In the genomic region with DNA sequence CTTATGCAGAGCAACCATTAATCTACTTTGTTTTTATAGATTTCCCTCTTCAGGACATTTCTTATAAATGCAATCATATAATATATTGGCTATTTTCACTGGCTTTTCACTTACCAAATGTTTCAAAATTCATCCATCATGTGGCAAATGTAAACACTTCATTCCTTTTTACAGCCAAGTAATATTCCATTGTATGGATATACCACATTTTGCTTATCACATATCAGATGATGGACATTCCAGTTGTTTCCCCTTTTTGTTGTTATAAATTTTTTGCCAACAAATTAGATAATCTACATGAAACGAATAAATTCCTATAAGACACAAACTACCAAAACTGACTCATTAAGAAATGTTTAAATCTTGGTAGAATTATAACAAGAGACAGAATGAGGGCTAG, we compare ENCODE assay signal across 24 cellular contexts.
"Had no signal": no experiment of that assay in that cellular context is flagged by ENCODE, and none has a peak within 500 bp of the region (broad histone marks: within the 10 kb centered on the region; RNA-seq: fewer than 3 reads in every experiment).

No MANE protein-coding gene starts in this region.

- H3K36me3 ChIP-seq: ovary, uterus had no signal

- H3K27me3 ChIP-seq: ovary, right atrium auricular region, tibial nerve, uterus had no signal

- H3K27ac ChIP-seq: left ventricle myocardium inferior, ovary, right atrium auricular region, skin epidermis, tibial nerve, uterus had no signal

- DNase-seq: hypothalamus; immature natural killer cell; kidney; left colon; left ventricle myocardium inferior; midbrain; mucosa of descending colon; naive thymus-derived CD4-positive, alpha-beta T cell; ovary; stimulated activated CD4-positive, alpha-beta T cell treated with anti-CD3 and anti-CD28 coated beads, Interleukin-12 subunit alpha, Interleukin-12 subunit beta, amount 100 ng/mL, for 4 hours; stimulated activated CD4-positive, alpha-beta T cell treated with anti-CD3 and anti-CD28 coated beads, Interleukin-15, amount 100 ng/mL, for 24 hours; stimulated activated CD4-positive, alpha-beta T cell treated with anti-CD3 and anti-CD28 coated beads, Interleukin-2, amount 100 ng/mL, for 24 hours; stimulated activated CD4-positive, alpha-beta T cell treated with anti-CD3 and anti-CD28 coated beads, Interleukin-4, amount 100 ng/mL, for 1 hour; stimulated activated naive CD4-positive, alpha-beta T cell treated with Interleukin-2 at 50 U/mL for 16 hours; stimulated activated naive CD8-positive, alpha-beta T cell treated with anti-CD3 and anti-CD28 coated beads, Interleukin-15, amount 100 ng/mL, for 72 hours; substantia nigra; uterus had no signal

- FAIRE-seq: islet of Langerhans had no signal

- H3K4me3 ChIP-seq: left ventricle myocardium inferior, lung, mucosa of descending colon, ovary, right atrium auricular region, skin epidermis, tibial nerve, uterus had no signal

- H3K9me3 ChIP-seq: ovary, right atrium auricular region, uterus had no signal

- H3K4me1 ChIP-seq: left ventricle myocardium inferior, right atrium auricular region, tibial nerve, uterus had no signal

- ATAC-seq: left colon; mucosa of descending colon; naive thymus-derived CD4-positive, alpha-beta T cell; natural killer cell treated with Interleukin-12 subunit alpha and Interleukin-12 subunit beta and Interleukin-15 and Interleukin-18, amount 100 ng/mL, for 72 hours; sciatic nerve; stimulated activated naive CD8-positive, alpha-beta T cell treated with anti-CD3 and anti-CD28 coated beads, Interleukin-15, amount 100 ng/mL, for 72 hours had no signal
